In genomic region chr12:110543252-110543959, GRCh38 we compare ENCODE assay signal across 8 cellular contexts. TPM values are rescaled to one million over a fixed set of nuclear protein-coding genes. Genes with fewer than 3 reads are reported as not detected.
A peak's percentile ranks its signal among the peaks of the same experiment; 100 is the strongest.
DNase-seq lines count a peak whose midpoint lies in the region.

No MANE protein-coding gene starts in this region.

- 0 out of 2 replicates have a peak overlapping the region, but pooled peaks have one; percentile 3 for H3K27ac ChIP-seq in BLaER1
- H3K27ac ChIP-seq in urinary bladder (ENCODE audit: low read depth) = peak overlapping the region; percentile 76

- peak; percentile 71 for DNase-seq in NCI-H226
- peak; percentile 81 for DNase-seq in dermis blood vessel endothelial cell
- DNase-seq in midbrain (lab: John Stamatoyannopoulos, UW) = peak; percentile 53
- no peak for DNase-seq in H7
- DNase-seq in NCI-H1436 treated with DMSO at 0.1 percent for 48 hours (lab: John Stamatoyannopoulos, UW) = no peak
- no peak for DNase-seq in stimulated activated naive CD4-positive, alpha-beta T cell treated with Interleukin-2 at 50 U/mL for 16 hours (lab: John Stamatoyannopoulos, UW)

- H3K4me3 ChIP-seq in BLaER1 (no peak overlapping the region), urinary bladder (ENCODE audit: low read depth, low read length) (no peak overlapping the region), H7 (ENCODE audit: insufficient read depth, low read depth, low read length) (no peak overlapping the region)

- H3K4me2 ChIP-seq in BLaER1 = no peak overlapping the region

- peaks cover 86% of the 10 kb centered on the region for H4K20me1 ChIP-seq in BLaER1

- no peaks in the 10 kb centered on the region for H3K27me3 ChIP-seq in BLaER1
- no peaks in the 10 kb centered on the region for H3K27me3 ChIP-seq in H7 (ENCODE audit: control insufficient read depth, insufficient read depth, low read length)

- no peaks in the 10 kb centered on the region for H3K4me1 ChIP-seq in BLaER1
- H3K4me1 ChIP-seq in urinary bladder (ENCODE audit: insufficient read depth) = peaks cover 5% of the 10 kb centered on the region

- H3K9ac ChIP-seq in BLaER1 = no peak overlapping the region

- H3K36me3 ChIP-seq in BLaER1 = peaks cover 96% of the 10 kb centered on the region
- H3K36me3 ChIP-seq in urinary bladder (ENCODE audit: insufficient read depth) = no peaks in the 10 kb centered on the region
- peaks cover 6% of the 10 kb centered on the region for H3K36me3 ChIP-seq in H7 (replicated peaks; ENCODE audit: control insufficient read depth, insufficient read depth, low read length)

- WGBS in urinary bladder = 25% methylated on average over 7 of the region's 7 CpGs

- no peaks in the 10 kb centered on the region for H3K9me3 ChIP-seq in BLaER1

RNA-seq across cellular contexts. Expression of gene PPTC7, which starts 39.7 kb away (rescaled TPM):
- 9.0 and 13.3 TPM in 2 replicates for total RNA-seq in dermis blood vessel endothelial cell
- 15.0 TPM for total RNA-seq in urinary bladder
- 20.8 TPM for polyA plus RNA-seq in urinary bladder
- 4.6 and 7.4 TPM in 2 replicates for total RNA-seq in H7 (2014; rRNA removed; shearing (Covaris generic))

RNA-seq across cellular contexts. Expression of gene RAD9B, which starts 41.3 kb away (rescaled TPM):
- total RNA-seq in dermis blood vessel endothelial cell (0.14 and 1.2 TPM in 2 replicates), urinary bladder (2.1 TPM)
- 0.51 TPM for polyA plus RNA-seq in urinary bladder
- total RNA-seq in H7 (2014; rRNA removed; shearing (Covaris generic)) = not detected in 2 replicates

RNA-seq across cellular contexts. Expression of gene VPS29, which starts 41.5 kb away (rescaled TPM):
- total RNA-seq in dermis blood vessel endothelial cell = 77.1 and 78.3 TPM in 2 replicates
- total RNA-seq in urinary bladder = 114 TPM
- 158 TPM for polyA plus RNA-seq in urinary bladder
- total RNA-seq in H7 (2014; rRNA removed; shearing (Covaris generic)) = 43.3 and 58.1 TPM in 2 replicates

Comparison
In these comparisons a context has a peak if more than half of its experiments do, and no peak if none do; other contexts are left out.
1. DNase-seq: peak in NCI-H226 (single experiment), dermis blood vessel endothelial cell (single experiment) and midbrain (single experiment); none in H7 (single experiment), NCI-H1436 treated with DMSO at 0.1 percent for 48 hours (single experiment) and stimulated activated naive CD4-positive, alpha-beta T cell treated with Interleukin-2 at 50 U/mL for 16 hours (single experiment).